Comparison of ENCODE assay signal across 9 cellular contexts in the genomic region with DNA sequence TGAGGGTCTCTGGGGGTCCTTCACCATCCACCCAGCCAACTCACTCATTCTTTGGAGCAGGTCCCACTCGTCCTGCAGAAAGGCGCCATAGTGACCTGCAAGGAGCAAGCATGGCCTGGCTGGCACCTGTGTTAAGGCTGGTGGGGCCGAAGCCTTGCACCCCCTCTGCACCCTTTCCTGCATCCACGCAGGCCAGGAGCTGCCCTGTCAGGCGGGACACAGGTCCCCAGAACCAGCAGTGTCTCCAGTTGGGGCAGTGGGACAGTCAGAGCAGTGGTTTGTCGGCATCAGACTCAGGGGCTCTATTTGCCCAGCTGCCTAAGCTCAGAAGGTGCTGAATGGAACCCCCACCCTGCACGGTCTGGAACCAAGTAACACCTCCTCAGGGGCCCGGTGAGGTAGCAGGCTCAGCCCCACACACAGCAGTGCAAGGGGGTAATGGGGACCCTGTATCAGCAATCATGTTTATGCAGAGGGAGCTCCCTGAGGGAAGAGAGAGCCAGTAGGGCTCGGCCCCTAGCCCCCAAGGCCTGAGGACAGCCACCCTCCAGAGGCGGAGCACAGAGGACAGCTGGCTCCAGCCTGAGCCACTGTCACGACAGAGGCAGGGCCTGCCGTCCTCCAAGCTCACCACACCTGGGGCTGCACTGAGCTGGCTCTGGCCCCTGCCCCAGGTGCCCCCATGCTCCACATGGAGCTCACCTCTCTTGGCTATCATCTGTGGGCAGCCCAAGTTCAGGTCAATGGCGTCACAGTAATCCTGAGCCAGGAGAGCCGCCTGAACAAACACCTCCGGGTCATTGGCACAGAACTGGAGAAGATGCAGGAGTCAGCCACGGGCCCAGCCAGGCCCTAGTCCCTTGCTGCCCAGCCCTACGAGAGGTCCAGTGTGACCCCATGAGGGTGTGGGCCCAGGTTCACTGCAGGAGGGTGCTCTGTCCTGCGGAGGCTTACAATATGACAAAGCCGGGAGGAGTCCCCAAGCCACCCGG. TPM values are rescaled to one million over a fixed set of nuclear protein-coding genes. Genes with fewer than 3 reads are reported as not detected.
DNase-seq lines count a peak whose midpoint lies in the region; ATAC-seq and TF ChIP-seq lines count a peak whose summit lies in the region.
"Had no signal": no experiment of that assay in that cellular context is flagged by ENCODE, and none has a peak within 500 bp of the region (broad histone marks: within the 10 kb centered on the region; RNA-seq: fewer than 3 reads in every experiment).

No MANE protein-coding gene starts in this region.

- ATAC-seq in WTC11, result no peak
- ATAC-seq in stimulated activated naive CD8-positive, alpha-beta T cell treated with anti-CD3 and anti-CD28 coated beads, Interleukin-15, amount 100 ng/mL, for 72 hours, result no peak

- H3K36me3 Mint-ChIP-seq in activated naive CD4-positive, alpha-beta T cell treated with anti-CD3 and anti-CD28 coated beads for 36 hours (ENCODE audit: low read depth), result no peaks in the 10 kb centered on the region
- H3K36me3 Mint-ChIP-seq in WTC11, result peaks cover 3% of the 10 kb centered on the region; the same call in 1 of the 2 replicates

- H3K9me2 ChIP-seq in hepatocyte (replicated peaks; ENCODE audit: insufficient read depth), result no peaks in the 10 kb centered on the region

- H3K36me3 ChIP-seq in hepatocyte (replicated peaks; ENCODE audit: insufficient read depth, low read depth), result no peaks in the 10 kb centered on the region

- POLR2A ChIA-PET in WTC11 (lab: Charles Lee), result no interaction called here

- H3K4me2 ChIP-seq in hepatocyte, result peak overlapping the region; percentile 97

- H3K27ac ChIP-seq in hepatocyte, result no peak overlapping the region

- peaks cover 14% of the 10 kb centered on the region for H3K4me1 Mint-ChIP-seq in activated naive CD4-positive, alpha-beta T cell treated with anti-CD3 and anti-CD28 coated beads for 36 hours (ENCODE audit: low read depth)
- 0 out of 2 replicates have a peak, but pooled peaks cover 2% of the 10 kb centered on the region for H3K4me1 Mint-ChIP-seq in WTC11
- H3K4me1 Mint-ChIP-seq in stimulated activated naive CD8-positive, alpha-beta T cell treated with anti-CD3 and anti-CD28 coated beads, Interleukin-15, amount 100 ng/mL, for 72 hours, result peaks cover 29% of the 10 kb centered on the region

- H3K4me3 Mint-ChIP-seq in activated naive CD4-positive, alpha-beta T cell treated with anti-CD3 and anti-CD28 coated beads for 36 hours, result peak overlapping the region; percentile 71
- peak overlapping the region; percentile 67 for H3K4me3 Mint-ChIP-seq in WTC11
- H3K4me3 Mint-ChIP-seq in stimulated activated naive CD8-positive, alpha-beta T cell treated with anti-CD3 and anti-CD28 coated beads, Interleukin-15, amount 100 ng/mL, for 72 hours, result peak overlapping the region; percentile 64 to 84

- TF ChIP-seq CTCF in WTC11 (IDR thresholded peaks at IDR 0.05) (no peak), hepatocyte (IDR thresholded peaks at IDR 0.05; ENCODE audit: poor library complexity) (no peak)

- H3K9me3 Mint-ChIP-seq in activated naive CD4-positive, alpha-beta T cell treated with anti-CD3 and anti-CD28 coated beads for 36 hours, result no peaks in the 10 kb centered on the region
- no peaks in the 10 kb centered on the region for H3K9me3 Mint-ChIP-seq in WTC11
- H3K9me3 Mint-ChIP-seq in stimulated activated naive CD8-positive, alpha-beta T cell treated with anti-CD3 and anti-CD28 coated beads, Interleukin-15, amount 100 ng/mL, for 72 hours, result no peaks in the 10 kb centered on the region

- H3K27me3 Mint-ChIP-seq in activated naive CD4-positive, alpha-beta T cell treated with anti-CD3 and anti-CD28 coated beads for 36 hours (ENCODE audit: low read depth), result no peaks in the 10 kb centered on the region
- no peaks in the 10 kb centered on the region for H3K27me3 Mint-ChIP-seq in WTC11 (ENCODE audit: low read depth)
- H3K27me3 Mint-ChIP-seq in stimulated activated naive CD8-positive, alpha-beta T cell treated with anti-CD3 and anti-CD28 coated beads, Interleukin-15, amount 100 ng/mL, for 72 hours, result no peaks in the 10 kb centered on the region

- peaks cover 17% of the 10 kb centered on the region for H3K79me2 ChIP-seq in hepatocyte

- WGBS in hepatocyte (ENCODE audit: low lambda C conversion rate, missing lambda C conversion rate), result 90% methylated on average over 20 of the region's 20 CpGs

- no peaks in the 10 kb centered on the region for H3K27me3 ChIP-seq in hepatocyte

- H3K9me3 ChIP-seq in hepatocyte (ENCODE audit: low read depth), result no peaks in the 10 kb centered on the region

- H2AFZ ChIP-seq in hepatocyte, result no peak overlapping the region

- CTCF ChIA-PET in activated naive CD4-positive, alpha-beta T cell treated with anti-CD3 and anti-CD28 coated beads for 36 hours (lab: Charles Lee), result interaction anchor here (0.6 kb wide), 1 partner anchor 96 kb away, joined by 3 read pairs; no protein-coding TSS in a partner anchor
- CTCF ChIA-PET in WTC11 (lab: Charles Lee), result interaction anchor here (0.7 to 2.6 kb wide), 4 partner anchors 26 to 90 kb away, joined by 3 to 19 read pairs (median 6); a partner anchor contains a TSS

- peak overlapping the region; percentile 50 for H3K27ac Mint-ChIP-seq in activated naive CD4-positive, alpha-beta T cell treated with anti-CD3 and anti-CD28 coated beads for 36 hours
- no peak overlapping the region for H3K27ac Mint-ChIP-seq in WTC11
- peak overlapping the region in 1 of 2 donors; percentile 42 for H3K27ac Mint-ChIP-seq in stimulated activated naive CD8-positive, alpha-beta T cell treated with anti-CD3 and anti-CD28 coated beads, Interleukin-15, amount 100 ng/mL, for 72 hours

- H3K4me1 ChIP-seq in hepatocyte (ENCODE audit: insufficient read depth), result peaks cover 12% of the 10 kb centered on the region

- no peaks in the 10 kb centered on the region for H4K20me1 ChIP-seq in hepatocyte (ENCODE audit: insufficient read depth, poor library complexity, severe bottlenecking)

- DNase-seq in activated naive CD4-positive, alpha-beta T cell treated with anti-CD3 and anti-CD28 coated beads for 36 hours, result no peak
- no peak for DNase-seq in activated naive CD4-positive, alpha-beta T cell treated with anti-CD3 and anti-CD28 coated beads, Interleukin-2, amount 50 U/mL, for 16 hours
- DNase-seq in WTC11 (ENCODE audit: low spot score) (no peak), hepatocyte (ENCODE audit: low spot score) (no peak), glomerular visceral epithelial cell (ENCODE audit: extremely low spot score) (no peak), NCI-H2029 (lab: John Stamatoyannopoulos, UW) (no peak), NCI-H146 (lab: John Stamatoyannopoulos, UW) (no peak)
- DNase-seq in stimulated activated naive CD8-positive, alpha-beta T cell treated with anti-CD3 and anti-CD28 coated beads, Interleukin-15, amount 100 ng/mL, for 72 hours, result no peak
- DNase-seq: MV-4-11 had no signal

- intact Hi-C loops in activated naive CD4-positive, alpha-beta T cell treated with anti-CD3 and anti-CD28 coated beads for 36 hours (cut with micrococcal nuclease), result loop anchor here (2.0 kb wide), 1 partner anchor 35 kb away; a partner anchor contains a TSS

- no peak overlapping the region for H3K4me3 ChIP-seq in hepatocyte

TF ChIP-seq in WTC11, 78 proteins besides CTCF, POLR2A, EP300 and RAD21:
- TF ChIP-seq SMAD3 (CRISPR knock-in tag; IDR thresholded peaks at IDR 0.05; ENCODE audit: borderline replicate concordance), result no peak
- no peak for TF ChIP-seq JUN (CRISPR knock-in tag; IDR thresholded peaks at IDR 0.05)
- TF ChIP-seq NFE2L1 (CRISPR knock-in tag; IDR thresholded peaks at IDR 0.05), result no peak

RNA-seq across cellular contexts. Expression of a gene that starts 1.9 kb away (rescaled TPM):
- total RNA-seq in activated naive CD4-positive, alpha-beta T cell treated with anti-CD3 and anti-CD28 coated beads for 36 hours, result 100 to 1,000 TPM; 132 to 133 TPM
- 99.6 to 120 TPM (median 106 TPM) in 3 replicates for total RNA-seq in WTC11 (2021)
- total RNA-seq in hepatocyte, result 71.5 and 71.9 TPM in 2 replicates
- 160 and 202 TPM in 2 replicates for polyA plus RNA-seq in hepatocyte

RNA-seq across cellular contexts. Expression of a gene that starts 12.0 kb away (rescaled TPM):
- 10 to 100 TPM; 91.0 to 91.3 TPM for total RNA-seq in activated naive CD4-positive, alpha-beta T cell treated with anti-CD3 and anti-CD28 coated beads for 36 hours
- 166 to 181 TPM (median 167 TPM) in 3 replicates for total RNA-seq in WTC11 (2021)
- 101 and 124 TPM in 2 replicates for total RNA-seq in hepatocyte
- 160 and 167 TPM in 2 replicates for polyA plus RNA-seq in hepatocyte

RNA-seq across cellular contexts. Expression of a gene that starts 12.1 kb away (rescaled TPM):
- 10 to 100 TPM; 17.6 to 18.0 TPM for total RNA-seq in activated naive CD4-positive, alpha-beta T cell treated with anti-CD3 and anti-CD28 coated beads for 36 hours
- total RNA-seq in WTC11 (2021) (40.9 to 42.3 TPM (median 41.6 TPM) in 3 replicates), hepatocyte (39.6 and 43.2 TPM in 2 replicates)
- polyA plus RNA-seq in hepatocyte, result 109 and 118 TPM in 2 replicates

RNA-seq across cellular contexts. Expression of a gene that starts 26.2 kb away (rescaled TPM):
- total RNA-seq in activated naive CD4-positive, alpha-beta T cell treated with anti-CD3 and anti-CD28 coated beads for 36 hours, result 100 to 1,000 TPM; 139 to 146 TPM
- total RNA-seq in WTC11 (2021), result 114 to 130 TPM (median 120 TPM) in 3 replicates
- 118 and 125 TPM in 2 replicates for total RNA-seq in hepatocyte
- 185 and 207 TPM in 2 replicates for polyA plus RNA-seq in hepatocyte

RNA-seq across cellular contexts. Expression of a gene that starts 32.2 kb away (rescaled TPM):
- total RNA-seq in activated naive CD4-positive, alpha-beta T cell treated with anti-CD3 and anti-CD28 coated beads for 36 hours, result 1 to 10 TPM; 4.5 to 4.8 TPM
- total RNA-seq in WTC11 (2021) (135 to 163 TPM (median 138 TPM) in 3 replicates), hepatocyte (11.8 and 13.7 TPM in 2 replicates)
- 5.2 and 5.5 TPM in 2 replicates for polyA plus RNA-seq in hepatocyte
